ENCODE assay signal across 8 cellular contexts in genomic region chr7:130904031-130904757, GRCh38.
DNase-seq lines count a peak whose midpoint lies in the region; ATAC-seq and TF ChIP-seq lines count a peak whose summit lies in the region.

No MANE protein-coding gene starts in this region.

- H3K36me3 Mint-ChIP-seq in osteocyte (ENCODE audit: unreplicated experiment) = peaks cover 11% of the 10 kb centered on the region

- POLR2A ChIA-PET in RWPE1 (lab: Yijun Ruan, JAX; ENCODE audit: low non-redundant PET) = no interaction called here

- CTCF ChIA-PET in RWPE1 (lab: Yijun Ruan, JAX) = no interaction called here

- H3K4me1 Mint-ChIP-seq in osteocyte (ENCODE audit: unreplicated experiment) = peaks cover 89% of the 10 kb centered on the region

- no peaks in the 10 kb centered on the region for H3K27me3 Mint-ChIP-seq in osteocyte (ENCODE audit: unreplicated experiment)

- DNase-seq in Daoy (ENCODE audit: low read depth) = peak; percentile 96
- DNase-seq in RWPE1 (ENCODE audit: low spot score) = peak; percentile 79
- DNase-seq in epithelial cell of proximal tubule (ENCODE audit: low read depth) = peak; percentile 95
- no peak for DNase-seq in osteocyte (ENCODE audit: extremely low spot score, unreplicated experiment)
- DNase-seq in NCI-H128 (lab: John Stamatoyannopoulos, UW; ENCODE audit: unreplicated experiment) = no peak
- DNase-seq in NCI-H82 (lab: John Stamatoyannopoulos, UW) = no peak
- DNase-seq in hypothalamus (lab: John Stamatoyannopoulos, UW) = no peak

- H3K4me3 ChIP-seq in epithelial cell of proximal tubule (ENCODE audit: low read depth, low read length) = no peak overlapping the region

- H3K27ac ChIP-seq in RWPE1 = peak overlapping the region; percentile 92

- ATAC-seq in GM21576 (IDR thresholded peaks at IDR 0.05; ENCODE audit: unreplicated experiment) = no peak

- H3K27ac Mint-ChIP-seq in osteocyte (ENCODE audit: unreplicated experiment) = peak overlapping the region; percentile 98

- peak overlapping the region; percentile 54 for H3K4me3 Mint-ChIP-seq in osteocyte (ENCODE audit: unreplicated experiment)

- TF ChIP-seq CTCF in RWPE1 (conservative IDR thresholded peaks at IDR 0.05; ENCODE audit: low read depth) (no peak), epithelial cell of proximal tubule (conservative IDR thresholded peaks at IDR 0.05; ENCODE audit: low read depth, low read length) (no peak), osteocyte (IDR thresholded peaks at IDR 0.05) (no peak)

- H3K9me3 Mint-ChIP-seq in osteocyte (ENCODE audit: unreplicated experiment) = no peaks in the 10 kb centered on the region

Comparison
In these comparisons a context has a peak if more than half of its experiments do, and no peak if none do; other contexts are left out.
1. DNase-seq: peak in Daoy (single experiment), RWPE1 (single experiment) and epithelial cell of proximal tubule (single experiment); none in osteocyte (single experiment), NCI-H128 (single experiment), NCI-H82 (single experiment) and hypothalamus (0 of 51).